In the genomic region with DNA sequence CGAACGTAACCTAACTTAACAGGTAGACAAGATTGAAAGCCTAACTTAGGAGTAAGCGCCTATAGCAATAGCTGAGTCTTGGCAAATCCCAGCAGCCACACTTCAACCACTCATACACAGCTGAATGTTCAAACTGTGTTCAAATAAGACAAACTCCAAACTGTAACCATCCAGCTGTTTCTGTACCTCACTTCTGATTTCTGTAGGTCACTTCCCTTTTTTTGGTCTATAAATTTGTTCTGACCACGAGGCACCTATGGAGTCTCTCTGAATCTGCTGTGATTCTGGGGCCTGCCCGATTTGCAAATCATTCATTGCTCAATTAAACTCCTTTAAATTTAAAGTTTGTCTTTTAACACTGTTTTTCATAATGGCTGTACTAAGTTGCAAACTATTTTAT, we compare ENCODE assay signal across 24 cellular contexts. TPM values are rescaled to one million over a fixed set of nuclear protein-coding genes. Genes with fewer than 3 reads are reported as not detected.
"Had no signal": no experiment of that assay in that cellular context is flagged by ENCODE, and none has a peak within 500 bp of the region (broad histone marks: within the 10 kb centered on the region; RNA-seq: fewer than 3 reads in every experiment).

No MANE protein-coding gene starts in this region.

- H3K27ac ChIP-seq: gastrocnemius medialis, left lung, neural progenitor cell, parathyroid adenoma, right lobe of liver, thyroid gland, vagina had no signal

- H3K27me3 ChIP-seq: right lobe of liver, thyroid gland, vagina had no signal

- H3K9me3 Mint-ChIP-seq: effector memory CD8-positive, alpha-beta T cell; nephron; neural progenitor cell had no signal

- H3K9me3 ChIP-seq: gastrocnemius medialis, left lung, right lobe of liver, thyroid gland, vagina had no signal

- H3K4me2 ChIP-seq: neural progenitor cell had no signal

- DNase-seq: cortex of kidney; effector memory CD8-positive, alpha-beta T cell; erythroblast; gastrocnemius medialis; head of caudate nucleus; kidney; left lung; mesenchymal stem cell; midbrain; naive thymus-derived CD4-positive, alpha-beta T cell; right lobe of liver; small intestine; stimulated activated CD4-positive, alpha-beta T cell treated with anti-CD3 and anti-CD28 coated beads, Interleukin-15, amount 100 ng/mL, for 24 hours; stimulated activated CD4-positive, alpha-beta T cell treated with anti-CD3 and anti-CD28 coated beads, Interleukin-2, amount 100 ng/mL, for 48 hours; stimulated activated naive B cell treated with anti-CD40 and anti-IgM and Interleukin-4, amounts not matched to agents 10 μg/mL and 1 μg/mL and 100 μg/mL, for 72 hours; thyroid gland; trophoblast cell had no signal

- H3K9ac ChIP-seq: neural progenitor cell, parathyroid adenoma had no signal

- H3K27ac Mint-ChIP-seq: effector memory CD8-positive, alpha-beta T cell; naive thymus-derived CD4-positive, alpha-beta T cell; nephron; neural progenitor cell; progenitor cell of endocrine pancreas; stimulated activated naive B cell treated with anti-CD40 and anti-IgM and Interleukin-4, amounts not matched to agents 10 μg/mL and 1 μg/mL and 100 μg/mL, for 72 hours; stimulated activated naive CD8-positive, alpha-beta T cell treated with anti-CD3 and anti-CD28 coated beads, Interleukin-15, Interleukin-2, amounts not matched to agents 100 ng/mL and 50 ng/mL, for 24 hours had no signal

- H3K36me3 ChIP-seq: gastrocnemius medialis, left lung, neural progenitor cell, right lobe of liver, thyroid gland, vagina had no signal

- H3K4me1 ChIP-seq: gastrocnemius medialis, left lung, parathyroid adenoma, right lobe of liver, thyroid gland, vagina had no signal

- H3K27me3 Mint-ChIP-seq: effector memory CD8-positive, alpha-beta T cell had no signal

- H3K79me2 ChIP-seq: parathyroid adenoma had no signal

- H2AFZ ChIP-seq: neural progenitor cell, parathyroid adenoma had no signal

- H3K4me3 Mint-ChIP-seq: effector memory CD8-positive, alpha-beta T cell; naive thymus-derived CD4-positive, alpha-beta T cell; nephron; neural progenitor cell; stimulated activated naive B cell treated with anti-CD40 and anti-IgM and Interleukin-4, amounts not matched to agents 10 μg/mL and 1 μg/mL and 100 μg/mL, for 72 hours; stimulated activated naive CD8-positive, alpha-beta T cell treated with anti-CD3 and anti-CD28 coated beads, Interleukin-15, Interleukin-2, amounts not matched to agents 100 ng/mL and 50 ng/mL, for 24 hours had no signal

- H3K4me3 ChIP-seq: gastrocnemius medialis, left lung, neural progenitor cell, right lobe of liver, thyroid gland, vagina had no signal

- H3K36me3 Mint-ChIP-seq: naive thymus-derived CD4-positive, alpha-beta T cell; neural progenitor cell; stimulated activated naive B cell treated with anti-CD40 and anti-IgM and Interleukin-4, amounts not matched to agents 10 μg/mL and 1 μg/mL and 100 μg/mL, for 72 hours had no signal

- H3K4me1 Mint-ChIP-seq: naive thymus-derived CD4-positive, alpha-beta T cell; nephron; stimulated activated naive B cell treated with anti-CD40 and anti-IgM and Interleukin-4, amounts not matched to agents 10 μg/mL and 1 μg/mL and 100 μg/mL, for 72 hours had no signal

- ATAC-seq: effector memory CD8-positive, alpha-beta T cell; gastrocnemius medialis; left lung; naive thymus-derived CD4-positive, alpha-beta T cell; right lobe of liver; stimulated activated naive B cell treated with anti-CD40 and anti-IgM and Interleukin-4, amounts not matched to agents 10 μg/mL and 1 μg/mL and 100 μg/mL, for 72 hours had no signal

RNA-seq across cellular contexts. Expression of a gene that starts 8.2 kb away (rescaled TPM):
- total RNA-seq: lung microvascular endothelial cell had no signal
- polyA plus RNA-seq: naive thymus-derived CD4-positive, alpha-beta T cell had no signal
